Comparison of ENCODE assay signal across 31 cellular contexts in genomic region chr4:84024405-84024804, GRCh38.
"Had no signal": no experiment of that assay in that cellular context is flagged by ENCODE, and none has a peak within 500 bp of the region (broad histone marks: within the 10 kb centered on the region; RNA-seq: fewer than 3 reads in every experiment).

No MANE protein-coding gene starts in this region.

- DNase-seq: naive thymus-derived CD8-positive, alpha-beta T cell; nephron progenitor cell; nucleus accumbens; pancreas; right cardiac atrium; right lobe of liver; sigmoid colon; spleen; stimulated activated CD4-positive, alpha-beta T cell treated with anti-CD3 and anti-CD28 coated beads, Interleukin-12 subunit alpha, Interleukin-12 subunit beta, amount 100 ng/mL, for 4 hours; stimulated activated CD4-positive, alpha-beta T cell treated with anti-CD3 and anti-CD28 coated beads, Interleukin-1b, Interleukin-23, amount 100 ng/mL, for 48 hours; stimulated activated CD4-positive, alpha-beta T cell treated with anti-CD3 and anti-CD28 coated beads, Interleukin-4, amount 100 ng/mL, for 1 hour; stimulated activated CD4-positive, alpha-beta T cell treated with anti-CD3 and anti-CD28 coated beads, Interleukin-4, amount 100 ng/mL, for 4 hours; stimulated activated CD8-positive, alpha-beta memory T cell treated with anti-CD3 and anti-CD28 coated beads, Interleukin-4, amount 100 ng/mL, for 48 hours; stimulated activated naive CD4-positive, alpha-beta T cell; stimulated activated naive CD8-positive, alpha-beta T cell treated with anti-CD3 and anti-CD28 coated beads, Interleukin-15, amount 100 ng/mL, for 72 hours; stimulated activated naive CD8-positive, alpha-beta T cell treated with anti-CD3 and anti-CD28 coated beads, Interleukin-15, Interleukin-2, amounts not matched to agents 100 U/mL and 50 U/mL, for 24 hours; substantia nigra; testis; tibial artery; transverse colon had no signal

- H3K27ac Mint-ChIP-seq: naive thymus-derived CD8-positive, alpha-beta T cell; natural killer cell treated with Interleukin-12 subunit alpha and Interleukin-12 subunit beta and Interleukin-15 and Interleukin-18, amount 100 ng/mL, for 72 hours; nephron progenitor cell; stimulated activated memory B cell treated with anti-CD40 and anti-IgM and Interleukin-4, amounts not matched to agents 10 μg/mL and 1 μg/mL and 100 μg/mL, for 72 hours; type B pancreatic cell had no signal

- H3K36me3 Mint-ChIP-seq: naive thymus-derived CD8-positive, alpha-beta T cell; natural killer cell treated with Interleukin-12 subunit alpha and Interleukin-12 subunit beta and Interleukin-15 and Interleukin-18, amount 100 ng/mL, for 72 hours; stimulated activated memory B cell treated with anti-CD40 and anti-IgM and Interleukin-4, amounts not matched to agents 10 μg/mL and 1 μg/mL and 100 μg/mL, for 72 hours; type B pancreatic cell had no signal

- H3K9me3 Mint-ChIP-seq: neural crest cell had no signal

- H3K27ac ChIP-seq: neutrophil, pancreas, prostate gland, right lobe of liver, sigmoid colon, skin epidermis, spleen, suprapubic skin, testis, tibial artery, transverse colon, vagina had no signal

- H3K4me3 Mint-ChIP-seq: naive thymus-derived CD8-positive, alpha-beta T cell; natural killer cell treated with Interleukin-12 subunit alpha and Interleukin-12 subunit beta and Interleukin-15 and Interleukin-18, amount 100 ng/mL, for 72 hours; nephron progenitor cell; neural crest cell; stimulated activated memory B cell treated with anti-CD40 and anti-IgM and Interleukin-4, amounts not matched to agents 10 μg/mL and 1 μg/mL and 100 μg/mL, for 72 hours; stimulated activated naive CD8-positive, alpha-beta T cell treated with anti-CD3 and anti-CD28 coated beads, Interleukin-15, amount 100 ng/mL, for 72 hours; type B pancreatic cell had no signal

- H3K4me1 ChIP-seq: pancreas, prostate gland, right lobe of liver, sigmoid colon, spleen, suprapubic skin, testis, tibial artery, transverse colon, vagina had no signal

- H3K4me3 ChIP-seq: pancreas, prostate gland, right lobe of liver, sigmoid colon, skin epidermis, smooth muscle cell, spleen, suprapubic skin, testis, tibial artery, transverse colon, vagina had no signal

- H3K27me3 ChIP-seq: neutrophil, pancreas, right lobe of liver, sigmoid colon, spleen, suprapubic skin, testis, tibial artery, transverse colon, vagina had no signal

- H3K4me2 ChIP-seq: smooth muscle cell had no signal

- H3K36me3 ChIP-seq: neutrophil, pancreas, prostate gland, right lobe of liver, sigmoid colon, spleen, suprapubic skin, tibial artery, transverse colon, vagina had no signal

- H3K4me1 Mint-ChIP-seq: naive thymus-derived CD8-positive, alpha-beta T cell; neural crest cell; stimulated activated memory B cell treated with anti-CD40 and anti-IgM and Interleukin-4, amounts not matched to agents 10 μg/mL and 1 μg/mL and 100 μg/mL, for 72 hours; stimulated activated naive CD8-positive, alpha-beta T cell treated with anti-CD3 and anti-CD28 coated beads, Interleukin-15, amount 100 ng/mL, for 72 hours had no signal

- H3K27me3 Mint-ChIP-seq: natural killer cell treated with Interleukin-12 subunit alpha and Interleukin-12 subunit beta and Interleukin-15 and Interleukin-18, amount 100 ng/mL, for 72 hours; stimulated activated memory B cell treated with anti-CD40 and anti-IgM and Interleukin-4, amounts not matched to agents 10 μg/mL and 1 μg/mL and 100 μg/mL, for 72 hours; stimulated activated naive CD8-positive, alpha-beta T cell treated with anti-CD3 and anti-CD28 coated beads, Interleukin-15, amount 100 ng/mL, for 72 hours; type B pancreatic cell had no signal

- FAIRE-seq: pancreas, urothelium cell line had no signal

- ATAC-seq: naive thymus-derived CD8-positive, alpha-beta T cell; natural killer cell treated with Interleukin-12 subunit alpha and Interleukin-12 subunit beta and Interleukin-15 and Interleukin-18, amount 100 ng/mL, for 72 hours; pancreas; right cardiac atrium; right lobe of liver; stimulated activated naive CD8-positive, alpha-beta T cell treated with anti-CD3 and anti-CD28 coated beads, Interleukin-15, amount 100 ng/mL, for 72 hours; stimulated activated naive CD8-positive, alpha-beta T cell treated with anti-CD3 and anti-CD28 coated beads, Interleukin-15, Interleukin-2, amounts not matched to agents 100 U/mL and 50 U/mL, for 24 hours had no signal

- H3K9me3 ChIP-seq: neutrophil, pancreas, prostate gland, right lobe of liver, sigmoid colon, suprapubic skin, testis, transverse colon, vagina had no signal
